In the genomic region with DNA sequence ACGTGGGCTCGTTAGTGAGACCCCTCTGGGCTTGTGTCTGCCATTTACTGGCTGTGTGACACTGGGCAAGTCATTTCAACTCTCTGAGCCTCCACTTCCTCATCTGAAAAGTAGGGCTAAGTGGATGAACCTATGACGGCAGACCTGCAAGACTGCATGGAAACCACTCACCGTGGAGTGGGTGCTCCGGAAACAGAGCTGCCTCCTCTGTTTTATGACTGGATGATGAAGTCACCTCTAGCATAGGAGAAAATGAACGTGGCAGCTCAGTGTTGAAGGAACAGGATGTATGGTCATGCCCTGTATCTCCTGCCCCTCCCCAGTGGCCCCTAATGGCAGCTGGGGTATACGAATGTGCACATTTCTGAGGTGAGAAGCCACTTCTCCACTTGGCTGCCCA, we compare ENCODE assay signal across 1 cellular context.
A peak's percentile ranks its signal among the peaks of the same experiment; 100 is the strongest.
TF ChIP-seq lines count a peak whose summit lies in the region.

No MANE protein-coding gene starts in this region.

TF ChIP-seq in K562, 482 proteins besides CTCF, POLR2A, EP300 and RAD21:
- TF ChIP-seq, protein P1, sequence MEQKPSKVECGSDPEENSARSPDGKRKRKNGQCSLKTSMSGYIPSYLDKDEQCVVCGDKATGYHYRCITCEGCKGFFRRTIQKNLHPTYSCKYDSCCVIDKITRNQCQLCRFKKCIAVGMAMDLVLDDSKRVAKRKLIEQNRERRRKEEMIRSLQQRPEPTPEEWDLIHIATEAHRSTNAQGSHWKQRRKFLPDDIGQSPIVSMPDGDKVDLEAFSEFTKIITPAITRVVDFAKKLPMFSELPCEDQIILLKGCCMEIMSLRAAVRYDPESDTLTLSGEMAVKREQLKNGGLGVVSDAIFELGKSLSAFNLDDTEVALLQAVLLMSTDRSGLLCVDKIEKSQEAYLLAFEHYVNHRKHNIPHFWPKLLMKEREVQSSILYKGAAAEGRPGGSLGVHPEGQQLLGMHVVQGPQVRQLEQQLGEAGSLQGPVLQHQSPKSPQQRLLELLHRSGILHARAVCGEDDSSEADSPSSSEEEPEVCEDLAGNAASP (IDR thresholded peaks at IDR 0.05) = no peak
- TF ChIP-seq RBM14 (IDR thresholded peaks at IDR 0.05; ENCODE audit: borderline replicate concordance, insufficient read depth, low read depth, low read length) (no peak), SPI1 (IDR thresholded peaks at IDR 0.05; ENCODE audit: borderline replicate concordance, low read depth, low read length) (peak; percentile 53; the same call in 1 of the 2 replicates), ZNF274 (IDR thresholded peaks at IDR 0.05; ENCODE audit: borderline replicate concordance, low read depth, low read length) (no peak), POLR2H (tag; IDR thresholded peaks at IDR 0.05; ENCODE audit: low read depth) (no peak)
- TF ChIP-seq, protein P2, sequence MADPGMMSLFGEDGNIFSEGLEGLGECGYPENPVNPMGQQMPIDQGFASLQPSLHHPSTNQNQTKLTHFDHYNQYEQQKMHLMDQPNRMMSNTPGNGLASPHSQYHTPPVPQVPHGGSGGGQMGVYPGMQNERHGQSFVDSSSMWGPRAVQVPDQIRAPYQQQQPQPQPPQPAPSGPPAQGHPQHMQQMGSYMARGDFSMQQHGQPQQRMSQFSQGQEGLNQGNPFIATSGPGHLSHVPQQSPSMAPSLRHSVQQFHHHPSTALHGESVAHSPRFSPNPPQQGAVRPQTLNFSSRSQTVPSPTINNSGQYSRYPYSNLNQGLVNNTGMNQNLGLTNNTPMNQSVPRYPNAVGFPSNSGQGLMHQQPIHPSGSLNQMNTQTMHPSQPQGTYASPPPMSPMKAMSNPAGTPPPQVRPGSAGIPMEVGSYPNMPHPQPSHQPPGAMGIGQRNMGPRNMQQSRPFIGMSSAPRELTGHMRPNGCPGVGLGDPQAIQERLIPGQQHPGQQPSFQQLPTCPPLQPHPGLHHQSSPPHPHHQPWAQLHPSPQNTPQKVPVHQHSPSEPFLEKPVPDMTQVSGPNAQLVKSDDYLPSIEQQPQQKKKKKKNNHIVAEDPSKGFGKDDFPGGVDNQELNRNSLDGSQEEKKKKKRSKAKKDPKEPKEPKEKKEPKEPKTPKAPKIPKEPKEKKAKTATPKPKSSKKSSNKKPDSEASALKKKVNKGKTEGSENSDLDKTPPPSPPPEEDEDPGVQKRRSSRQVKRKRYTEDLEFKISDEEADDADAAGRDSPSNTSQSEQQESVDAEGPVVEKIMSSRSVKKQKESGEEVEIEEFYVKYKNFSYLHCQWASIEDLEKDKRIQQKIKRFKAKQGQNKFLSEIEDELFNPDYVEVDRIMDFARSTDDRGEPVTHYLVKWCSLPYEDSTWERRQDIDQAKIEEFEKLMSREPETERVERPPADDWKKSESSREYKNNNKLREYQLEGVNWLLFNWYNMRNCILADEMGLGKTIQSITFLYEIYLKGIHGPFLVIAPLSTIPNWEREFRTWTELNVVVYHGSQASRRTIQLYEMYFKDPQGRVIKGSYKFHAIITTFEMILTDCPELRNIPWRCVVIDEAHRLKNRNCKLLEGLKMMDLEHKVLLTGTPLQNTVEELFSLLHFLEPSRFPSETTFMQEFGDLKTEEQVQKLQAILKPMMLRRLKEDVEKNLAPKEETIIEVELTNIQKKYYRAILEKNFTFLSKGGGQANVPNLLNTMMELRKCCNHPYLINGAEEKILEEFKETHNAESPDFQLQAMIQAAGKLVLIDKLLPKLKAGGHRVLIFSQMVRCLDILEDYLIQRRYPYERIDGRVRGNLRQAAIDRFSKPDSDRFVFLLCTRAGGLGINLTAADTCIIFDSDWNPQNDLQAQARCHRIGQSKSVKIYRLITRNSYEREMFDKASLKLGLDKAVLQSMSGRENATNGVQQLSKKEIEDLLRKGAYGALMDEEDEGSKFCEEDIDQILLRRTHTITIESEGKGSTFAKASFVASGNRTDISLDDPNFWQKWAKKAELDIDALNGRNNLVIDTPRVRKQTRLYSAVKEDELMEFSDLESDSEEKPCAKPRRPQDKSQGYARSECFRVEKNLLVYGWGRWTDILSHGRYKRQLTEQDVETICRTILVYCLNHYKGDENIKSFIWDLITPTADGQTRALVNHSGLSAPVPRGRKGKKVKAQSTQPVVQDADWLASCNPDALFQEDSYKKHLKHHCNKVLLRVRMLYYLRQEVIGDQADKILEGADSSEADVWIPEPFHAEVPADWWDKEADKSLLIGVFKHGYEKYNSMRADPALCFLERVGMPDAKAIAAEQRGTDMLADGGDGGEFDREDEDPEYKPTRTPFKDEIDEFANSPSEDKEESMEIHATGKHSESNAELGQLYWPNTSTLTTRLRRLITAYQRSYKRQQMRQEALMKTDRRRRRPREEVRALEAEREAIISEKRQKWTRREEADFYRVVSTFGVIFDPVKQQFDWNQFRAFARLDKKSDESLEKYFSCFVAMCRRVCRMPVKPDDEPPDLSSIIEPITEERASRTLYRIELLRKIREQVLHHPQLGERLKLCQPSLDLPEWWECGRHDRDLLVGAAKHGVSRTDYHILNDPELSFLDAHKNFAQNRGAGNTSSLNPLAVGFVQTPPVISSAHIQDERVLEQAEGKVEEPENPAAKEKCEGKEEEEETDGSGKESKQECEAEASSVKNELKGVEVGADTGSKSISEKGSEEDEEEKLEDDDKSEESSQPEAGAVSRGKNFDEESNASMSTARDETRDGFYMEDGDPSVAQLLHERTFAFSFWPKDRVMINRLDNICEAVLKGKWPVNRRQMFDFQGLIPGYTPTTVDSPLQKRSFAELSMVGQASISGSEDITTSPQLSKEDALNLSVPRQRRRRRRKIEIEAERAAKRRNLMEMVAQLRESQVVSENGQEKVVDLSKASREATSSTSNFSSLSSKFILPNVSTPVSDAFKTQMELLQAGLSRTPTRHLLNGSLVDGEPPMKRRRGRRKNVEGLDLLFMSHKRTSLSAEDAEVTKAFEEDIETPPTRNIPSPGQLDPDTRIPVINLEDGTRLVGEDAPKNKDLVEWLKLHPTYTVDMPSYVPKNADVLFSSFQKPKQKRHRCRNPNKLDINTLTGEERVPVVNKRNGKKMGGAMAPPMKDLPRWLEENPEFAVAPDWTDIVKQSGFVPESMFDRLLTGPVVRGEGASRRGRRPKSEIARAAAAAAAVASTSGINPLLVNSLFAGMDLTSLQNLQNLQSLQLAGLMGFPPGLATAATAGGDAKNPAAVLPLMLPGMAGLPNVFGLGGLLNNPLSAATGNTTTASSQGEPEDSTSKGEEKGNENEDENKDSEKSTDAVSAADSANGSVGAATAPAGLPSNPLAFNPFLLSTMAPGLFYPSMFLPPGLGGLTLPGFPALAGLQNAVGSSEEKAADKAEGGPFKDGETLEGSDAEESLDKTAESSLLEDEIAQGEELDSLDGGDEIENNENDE (IDR thresholded peaks at IDR 0.05; ENCODE audit: low read depth, low read length) = no peak
TF ChIP-seq in K562: peak in this region for 1.
